14 cellular contexts compared by ENCODE assay signal in genomic region chr2:23425338-23425871, GRCh38. TPM values are rescaled to one million over a fixed set of nuclear protein-coding genes. Genes with fewer than 3 reads are reported as not detected.
DNase-seq lines count a peak whose midpoint lies in the region; ATAC-seq and TF ChIP-seq lines count a peak whose summit lies in the region.
"Had no signal": no experiment of that assay in that cellular context is flagged by ENCODE, and none has a peak within 500 bp of the region (broad histone marks: within the 10 kb centered on the region; RNA-seq: fewer than 3 reads in every experiment).

No MANE protein-coding gene starts in this region.

- H3K4me3 Mint-ChIP-seq in type B pancreatic cell, result no peak overlapping the region
- H3K4me3 Mint-ChIP-seq: activated naive CD8-positive, alpha-beta T cell treated with anti-CD3 and anti-CD28 coated beads, Interleukin-2, amount 10 ng/mL, durations not matched to agents 7 days and 5 days; naive B cell had no signal

- no peaks in the 10 kb centered on the region for H3K36me3 ChIP-seq in muscle layer of duodenum (ENCODE audit: control insufficient read depth in 1 of 2, insufficient read depth in 2 of 2, low read length in 2 of 2)
- no peaks in the 10 kb centered on the region for H3K36me3 ChIP-seq in Peyer's patch

- no peak for TF ChIP-seq CTCF in type B pancreatic cell (conservative IDR thresholded peaks at IDR 0.05)
- TF ChIP-seq CTCF in Peyer's patch (IDR thresholded peaks at IDR 0.05), result no peak

- no peaks in the 10 kb centered on the region for H3K9me3 ChIP-seq in muscle layer of duodenum (ENCODE audit: control insufficient read depth in 1 of 2, low read length in 2 of 2)
- H3K9me3 ChIP-seq in Peyer's patch, result no peaks in the 10 kb centered on the region
- H3K9me3 ChIP-seq: A549 had no signal

- H3K4me1 Mint-ChIP-seq in type B pancreatic cell (ENCODE audit: unreplicated experiment), result peaks cover 22% of the 10 kb centered on the region
- H3K4me1 Mint-ChIP-seq: activated naive CD8-positive, alpha-beta T cell treated with anti-CD3 and anti-CD28 coated beads, Interleukin-2, amount 10 ng/mL, durations not matched to agents 7 days and 5 days; naive B cell had no signal

- peaks cover 4% of the 10 kb centered on the region for H3K36me3 Mint-ChIP-seq in type B pancreatic cell
- H3K36me3 Mint-ChIP-seq: activated naive CD8-positive, alpha-beta T cell treated with anti-CD3 and anti-CD28 coated beads, Interleukin-2, amount 10 ng/mL, durations not matched to agents 7 days and 5 days; naive B cell had no signal

- H3K9me3 Mint-ChIP-seq in type B pancreatic cell, result no peaks in the 10 kb centered on the region
- H3K9me3 Mint-ChIP-seq: activated naive CD8-positive, alpha-beta T cell treated with anti-CD3 and anti-CD28 coated beads, Interleukin-2, amount 10 ng/mL, durations not matched to agents 7 days and 5 days; naive B cell had no signal

- peaks cover 16 to 25% of the 10 kb centered on the region in 2 donors for H3K4me1 ChIP-seq in muscle layer of duodenum (ENCODE audit: control insufficient read depth in 1 of 2, insufficient read depth in 2 of 2, low read length in 2 of 2)
- peaks cover 0 to 10% (median 0%) of the 10 kb centered on the region in 4 donors for H3K4me1 ChIP-seq in Peyer's patch

- H3K27me3 Mint-ChIP-seq in type B pancreatic cell, result no peaks in the 10 kb centered on the region

- H3K27ac ChIP-seq in muscle layer of duodenum (ENCODE audit: low read length) (peak overlapping the region; percentile 25), Peyer's patch (peak overlapping the region in 2 of 4 donors; percentile 59 to 80)
- H3K27ac ChIP-seq: A549 had no signal

- no peaks in the 10 kb centered on the region for H3K27me3 ChIP-seq in muscle layer of duodenum (ENCODE audit: low read depth, low read length)
- no peaks in the 10 kb centered on the region for H3K27me3 ChIP-seq in Peyer's patch

- peak overlapping the region in 1 of 2 donors; percentile 10 for H3K4me3 ChIP-seq in muscle layer of duodenum (ENCODE audit: low read depth in 1 of 2, low read length in 2 of 2)
- H3K4me3 ChIP-seq in Peyer's patch, result no peak overlapping the region
- H3K4me3 ChIP-seq: A549, smooth muscle cell had no signal

- ATAC-seq in HG03045 (IDR thresholded peaks at IDR 0.05; ENCODE audit: unreplicated experiment), result no peak

- no peak for TF ChIP-seq POLR2A in Peyer's patch (IDR thresholded peaks at IDR 0.05)

- H3K27ac Mint-ChIP-seq in type B pancreatic cell, result no peak overlapping the region
- H3K27ac Mint-ChIP-seq: activated naive CD8-positive, alpha-beta T cell treated with anti-CD3 and anti-CD28 coated beads, Interleukin-2, amount 10 ng/mL, durations not matched to agents 7 days and 5 days had no signal

- peak; percentile 40 for DNase-seq in activated CD8-positive, alpha-beta memory T cell treated with anti-CD3 and anti-CD28 coated beads for 24 hours
- DNase-seq in activated CD8-positive, alpha-beta memory T cell treated with anti-CD3 and anti-CD28 coated beads, Interleukin-2, amount 50 U/mL, for 4 hours, result no peak
- DNase-seq in ecto neural progenitor cell (ENCODE audit: low spot score), result peak; percentile 46
- DNase-seq in type B pancreatic cell (ENCODE audit: extremely low spot score, unreplicated experiment), result peak; percentile 60
- DNase-seq in activated effector memory CD4-positive, alpha-beta T cell treated with Interleukin-2 at 50 U/mL for 16 hours, result no peak
- DNase-seq in Peyer's patch, result no peak
- DNase-seq: activated naive CD8-positive, alpha-beta T cell treated with anti-CD3 and anti-CD28 coated beads, Interleukin-2, amount 10 ng/mL, durations not matched to agents 7 days and 5 days; COR-L47; MV-4-11; naive B cell had no signal

RNA-seq across cellular contexts. Expression of gene KLHL29, which starts 40.4 kb away (rescaled TPM):
- total RNA-seq in type B pancreatic cell (ENCODE audit: low replicate concordance), result 14.6 and 24.1 TPM in 2 replicates
- 10 to 100 TPM in 1 of 4 donors, 1 to 10 TPM in 3; 1.1 to 18.2 (median 5.0) TPM for total RNA-seq in Peyer's patch

Comparison
In these comparisons a context has a peak if more than half of its experiments do, and no peak if none do; other contexts are left out.
1. DNase-seq: peak in activated CD8-positive, alpha-beta memory T cell treated with anti-CD3 and anti-CD28 coated beads for 24 hours (single experiment), ecto neural progenitor cell (single experiment) and type B pancreatic cell (single experiment); none in activated CD8-positive, alpha-beta memory T cell treated with anti-CD3 and anti-CD28 coated beads, Interleukin-2, amount 50 U/mL, for 4 hours (single experiment), activated effector memory CD4-positive, alpha-beta T cell treated with Interleukin-2 at 50 U/mL for 16 hours (single experiment) and Peyer's patch (0 of 3).